In the genomic region with DNA sequence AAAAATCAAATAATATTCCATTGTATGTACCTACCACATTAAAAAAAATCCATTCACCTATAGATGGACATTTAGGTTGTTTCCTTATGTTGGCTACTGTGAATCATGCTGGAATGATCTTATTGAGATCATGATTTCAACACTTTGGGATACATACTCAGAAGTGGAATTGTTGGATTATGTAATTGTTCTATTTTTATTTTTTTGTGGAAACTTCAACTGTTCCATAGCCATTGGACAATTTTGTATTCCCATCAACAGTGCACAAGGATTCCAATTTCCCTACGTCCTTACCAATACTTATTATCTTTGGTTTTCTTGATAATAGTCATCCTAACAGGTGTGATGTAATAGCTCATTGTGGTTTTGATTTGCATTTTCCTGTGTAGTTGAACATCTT, we compare ENCODE assay signal across 27 cellular contexts.
"Had no signal": no experiment of that assay in that cellular context is flagged by ENCODE, and none has a peak within 500 bp of the region (broad histone marks: within the 10 kb centered on the region; RNA-seq: fewer than 3 reads in every experiment).

No MANE protein-coding gene starts in this region.

- H3K27ac ChIP-seq: adrenal gland, coronary artery, dorsolateral prefrontal cortex, right atrium auricular region, thoracic aorta, uterus, VCaP had no signal

- H3K9me3 ChIP-seq: adrenal gland, right atrium auricular region, thoracic aorta, uterus had no signal

- H2AFZ ChIP-seq: neural progenitor cell had no signal

- H3K27me3 ChIP-seq: adrenal gland, neural progenitor cell, right atrium auricular region, uterus had no signal

- DNase-seq: activated CD4-positive, alpha-beta T cell treated with anti-CD3 and anti-CD28 coated beads for 4 hours; activated CD4-positive, alpha-beta T cell treated with anti-CD3 and anti-CD28 coated beads, Interleukin-2, amount 50 U/mL, for 4 hours; activated naive CD4-positive, alpha-beta T cell treated with anti-CD3 and anti-CD28 coated beads for 36 hours; activated naive CD8-positive, alpha-beta T cell treated with anti-CD3 and anti-CD28 coated beads for 36 hours; activated T-cell treated with anti-CD3 and anti-CD28 coated beads for 4 hours; activated T-cell treated with anti-CD3 and anti-CD28 coated beads, Interleukin-2, amount 50 U/mL, for 72 hours; adrenal gland; aorta; dorsolateral prefrontal cortex; effector memory CD4-positive, alpha-beta T cell; erythroblast; head of caudate nucleus; hypothalamus; immature natural killer cell; kidney; left colon; natural killer cell; occipital lobe; stimulated activated CD4-positive, alpha-beta T cell treated with anti-CD3 and anti-CD28 coated beads, Interleukin-4, amount 100 ng/mL, for 1 hour; stimulated activated naive CD8-positive, alpha-beta T cell treated with anti-CD3 and anti-CD28 coated beads, Interleukin-15, Interleukin-2, amounts not matched to agents 100 U/mL and 50 U/mL, for 24 hours; T-helper 9 cell; uterus had no signal

- H3K4me3 ChIP-seq: adrenal gland, coronary artery, dorsolateral prefrontal cortex, neural progenitor cell, right atrium auricular region, thoracic aorta, uterus had no signal

- H3K36me3 ChIP-seq: adrenal gland, neural progenitor cell, right atrium auricular region, thoracic aorta, uterus had no signal

- H3K9ac ChIP-seq: neural progenitor cell had no signal

- ATAC-seq: activated T-cell treated with anti-CD3 and anti-CD28 coated beads, Interleukin-2, amount 50 U/mL, for 72 hours; left colon; natural killer cell; stimulated activated naive CD8-positive, alpha-beta T cell treated with anti-CD3 and anti-CD28 coated beads, Interleukin-15, Interleukin-2, amounts not matched to agents 100 U/mL and 50 U/mL, for 24 hours had no signal
